In the genomic region with DNA sequence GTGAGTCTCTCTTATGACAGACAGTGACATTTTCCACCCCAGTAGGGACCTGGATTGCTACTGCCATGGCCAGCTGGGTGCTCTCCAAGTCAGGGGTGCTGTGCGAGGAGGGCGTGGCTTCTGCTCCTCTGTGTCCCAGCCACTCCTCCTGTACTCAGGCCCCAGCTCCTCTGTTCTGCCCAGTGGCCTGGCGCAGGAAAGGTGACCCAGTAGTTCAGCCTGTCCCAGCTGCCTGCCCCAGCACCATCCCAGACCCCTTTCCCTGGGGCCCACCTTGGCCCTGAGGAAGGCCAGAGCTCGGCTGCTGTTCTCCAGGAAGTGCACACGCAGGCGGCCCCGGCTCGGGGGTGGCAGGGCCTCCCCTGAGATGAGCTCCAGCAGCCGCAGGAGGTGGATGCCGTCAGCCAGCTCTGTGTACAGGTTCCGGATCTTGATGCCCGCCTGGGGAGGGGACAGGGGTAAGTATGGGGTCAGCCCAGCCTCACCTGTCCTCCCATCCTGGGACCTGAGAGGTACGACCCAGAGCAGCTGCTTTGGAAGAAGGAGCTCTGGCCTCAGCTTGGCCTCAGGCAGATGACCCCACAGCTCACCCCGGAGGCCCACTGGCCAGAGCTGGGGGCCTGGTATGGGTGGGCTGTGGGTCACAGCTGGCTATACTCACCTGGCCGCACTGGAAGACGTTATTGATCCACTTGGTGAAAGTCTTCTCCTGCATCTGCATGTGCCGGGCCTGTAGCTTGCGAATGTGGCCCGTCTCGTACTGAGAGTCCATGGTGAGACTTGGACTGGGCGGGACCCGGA, we compare ENCODE assay signal across 8 cellular contexts. TPM values are rescaled to one million over a fixed set of nuclear protein-coding genes. Genes with fewer than 3 reads are reported as not detected.
A peak's percentile ranks its signal among the peaks of the same experiment; 100 is the strongest.
DNase-seq lines count a peak whose midpoint lies in the region; ATAC-seq, FAIRE-seq and TF ChIP-seq lines count a peak whose summit lies in the region.
"Had no signal": no experiment of that assay in that cellular context is flagged by ENCODE, and none has a peak within 500 bp of the region (broad histone marks: within the 10 kb centered on the region; RNA-seq: fewer than 3 reads in every experiment).

No MANE protein-coding gene starts in this region.

- no peaks in the 10 kb centered on the region; the same call in 2 of the 3 replicates for H3K4me1 Mint-ChIP-seq in GM23338

- H3K4me1 ChIP-seq in GM23338 (ENCODE audit: insufficient read depth), result no peaks in the 10 kb centered on the region
- peaks cover 9% of the 10 kb centered on the region for H3K4me1 ChIP-seq in colonic mucosa
- H3K4me1 ChIP-seq in parathyroid adenoma, result no peaks in the 10 kb centered on the region
- H3K4me1 ChIP-seq: HAP-1 had no signal

- POLR2A ChIA-PET in RWPE1 (lab: Yijun Ruan, JAX; ENCODE audit: low non-redundant PET), result no interaction called here

- H3K36me3 Mint-ChIP-seq in GM23338 (ENCODE audit: low read depth), result no peaks in the 10 kb centered on the region

- H3K4me3 ChIP-seq in GM23338 (no peak overlapping the region), colonic mucosa (no peak overlapping the region), parathyroid adenoma (ENCODE audit: low read depth, low read length) (no peak overlapping the region)
- H3K4me3 ChIP-seq: HAP-1 had no signal

- H3K79me2 ChIP-seq in GM23338 (replicated peaks; ENCODE audit: insufficient read depth) (no peaks in the 10 kb centered on the region), parathyroid adenoma (no peaks in the 10 kb centered on the region)

- no peaks in the 10 kb centered on the region for H3K27me3 ChIP-seq in GM23338 (ENCODE audit: insufficient read depth)
- H3K27me3 ChIP-seq in colonic mucosa, result no peaks in the 10 kb centered on the region
- no peaks in the 10 kb centered on the region for H3K27me3 ChIP-seq in parathyroid adenoma (ENCODE audit: control insufficient read depth, insufficient read depth, low read length)

- FAIRE-seq in GM12891 (lab: Jason Lieb, UNC), result no peak

- peaks cover 12% of the 10 kb centered on the region for H3K27me3 Mint-ChIP-seq in GM23338 (ENCODE audit: insufficient read depth, low read depth, poor library complexity)

- no peaks in the 10 kb centered on the region for H3K9me3 Mint-ChIP-seq in GM23338

- DNase-seq in GM23338 (ENCODE audit: low spot score) (no peak), RWPE1 (ENCODE audit: low spot score) (no peak), colonic mucosa (peak; percentile 59), GM12891 (ENCODE audit: insufficient read length, low spot score) (no peak), SKM-1 treated with dmso at 0.1 percent for 144 hours (lab: John Stamatoyannopoulos, UW; ENCODE audit: unreplicated experiment) (no peak)

- H3K9me2 ChIP-seq in GM23338 (ENCODE audit: insufficient read depth), result no peaks in the 10 kb centered on the region

- H3K9ac ChIP-seq in colonic mucosa (ENCODE audit: low read depth in 2 of 2, low read length in 2 of 2) (no peak overlapping the region), parathyroid adenoma (no peak overlapping the region)

- CTCF ChIA-PET in RWPE1 (lab: Yijun Ruan, JAX), result interaction anchor here (0.6 to 1.3 kb wide), 5 partner anchors 12 to 1060 kb away, joined by 3 to 4 read pairs (median 3); no protein-coding TSS in a partner anchor

- H3K4me3 Mint-ChIP-seq in GM23338, result no peak overlapping the region

- H3K9me3 ChIP-seq in colonic mucosa (no peaks in the 10 kb centered on the region), parathyroid adenoma (ENCODE audit: control insufficient read depth, low read length) (no peaks in the 10 kb centered on the region)
- H3K9me3 ChIP-seq: HAP-1 had no signal

- H2AFZ ChIP-seq in GM23338, result no peak overlapping the region
- H2AFZ ChIP-seq in parathyroid adenoma, result peak overlapping the region; percentile 58

- ATAC-seq in GM23338 (peak; percentile 15), HG03159 (IDR thresholded peaks at IDR 0.05; ENCODE audit: unreplicated experiment) (no peak)

- H3K27ac ChIP-seq in GM23338 (ENCODE audit: low read depth) (no peak overlapping the region), RWPE1 (peak overlapping the region; percentile 97), colonic mucosa (no peak overlapping the region), parathyroid adenoma (no peak overlapping the region)

- no peaks in the 10 kb centered on the region for H4K20me1 ChIP-seq in GM23338 (replicated peaks; ENCODE audit: insufficient read depth)

- H3K4me2 ChIP-seq in GM23338 (no peak overlapping the region), parathyroid adenoma (ENCODE audit: low read length) (peak overlapping the region; percentile 18)

- TF ChIP-seq CTCF in GM23338 (conservative IDR thresholded peaks at IDR 0.05; ENCODE audit: low read depth in 2 of 2), result no peak
- no peak for TF ChIP-seq CTCF in RWPE1 (conservative IDR thresholded peaks at IDR 0.05; ENCODE audit: low read depth)
- TF ChIP-seq CTCF in colonic mucosa (IDR thresholded peaks at IDR 0.05), result no peak
- no peak for TF ChIP-seq CTCF in parathyroid adenoma (IDR thresholded peaks at IDR 0.05)

- intact Hi-C loops in colonic mucosa (cut with DNase I), result no loop called here

- H3K36me3 ChIP-seq in GM23338 (ENCODE audit: insufficient read depth), result no peaks in the 10 kb centered on the region
- H3K36me3 ChIP-seq in colonic mucosa, result no peaks in the 10 kb centered on the region
- H3K36me3 ChIP-seq in parathyroid adenoma (ENCODE audit: control insufficient read depth, insufficient read depth, low read length), result no peaks in the 10 kb centered on the region
- H3K36me3 ChIP-seq: HAP-1 had no signal

- H3K27ac Mint-ChIP-seq in GM23338, result no peak overlapping the region

- no peaks in the 10 kb centered on the region for H3F3A ChIP-seq in GM23338 (replicated peaks; ENCODE audit: low read depth)

- no peak for TF ChIP-seq POLR2A in GM12891 (IDR thresholded peaks at IDR 0.05; ENCODE audit: low read depth, low read length)

TF ChIP-seq in GM23338, 12 proteins besides CTCF, POLR2A, EP300 and RAD21 (continues in another document):
- TF ChIP-seq JUNB (IDR thresholded peaks at IDR 0.05; ENCODE audit: unreplicated experiment), result no peak
- no peak for TF ChIP-seq STAT1 (IDR thresholded peaks at IDR 0.05; ENCODE audit: unreplicated experiment)
- TF ChIP-seq EZH2 (IDR thresholded peaks at IDR 0.05; ENCODE audit: low read depth, unreplicated experiment), result no peak

TF ChIP-seq in GM12891, 5 proteins besides CTCF, POLR2A, EP300 and RAD21:
- TF ChIP-seq SPI1 (IDR thresholded peaks at IDR 0.05; ENCODE audit: low read depth, low read length) (no peak), POU2F2 (IDR thresholded peaks at IDR 0.05; ENCODE audit: low read depth, low read length) (no peak), TAF1 (IDR thresholded peaks at IDR 0.05; ENCODE audit: low read depth, low read length) (no peak), POLR2AphosphoS5 (IDR thresholded peaks at IDR 0.05; ENCODE audit: low read depth, low read length) (no peak), PAX5 (IDR thresholded peaks at IDR 0.05; ENCODE audit: insufficient read depth, low read length, severe bottlenecking) (no peak)

RNA-seq across cellular contexts. Expression of a gene that starts 1.0 kb away (rescaled TPM):
- 1.0 and 1.1 TPM in 2 replicates for total RNA-seq in GM23338 (2014; rRNA removed; shearing (Covaris generic))
- 0.31 and 0.57 TPM in 2 replicates for polyA plus RNA-seq in GM23338 (2016; fragmentation: Nextera tagmentation; extraction: Ambion mirVana)
- 1 to 10 TPM in 1 of 2 donors, under 1 TPM in 1; 0.72 to 2.3 TPM for total RNA-seq in colonic mucosa
- 0.08 TPM for polyA plus RNA-seq in GM12891 (2012; ENCODE audit: low read depth, missing spikeins)

RNA-seq across cellular contexts. Expression of a gene that starts 54.2 kb away (rescaled TPM):
- total RNA-seq in GM23338 (2014; rRNA removed; shearing (Covaris generic)), result 3.4 and 4.4 TPM in 2 replicates
- 9.5 and 9.6 TPM in 2 replicates for polyA plus RNA-seq in GM23338 (2016; fragmentation: Nextera tagmentation; extraction: Ambion mirVana)
- 1 to 10 TPM; 2.2 to 6.2 TPM for total RNA-seq in colonic mucosa
- polyA plus RNA-seq in GM12891 (2012; ENCODE audit: low read depth, missing spikeins), result 1.4 TPM
